ENCODE assay signal across 8 cellular contexts in the genomic region with DNA sequence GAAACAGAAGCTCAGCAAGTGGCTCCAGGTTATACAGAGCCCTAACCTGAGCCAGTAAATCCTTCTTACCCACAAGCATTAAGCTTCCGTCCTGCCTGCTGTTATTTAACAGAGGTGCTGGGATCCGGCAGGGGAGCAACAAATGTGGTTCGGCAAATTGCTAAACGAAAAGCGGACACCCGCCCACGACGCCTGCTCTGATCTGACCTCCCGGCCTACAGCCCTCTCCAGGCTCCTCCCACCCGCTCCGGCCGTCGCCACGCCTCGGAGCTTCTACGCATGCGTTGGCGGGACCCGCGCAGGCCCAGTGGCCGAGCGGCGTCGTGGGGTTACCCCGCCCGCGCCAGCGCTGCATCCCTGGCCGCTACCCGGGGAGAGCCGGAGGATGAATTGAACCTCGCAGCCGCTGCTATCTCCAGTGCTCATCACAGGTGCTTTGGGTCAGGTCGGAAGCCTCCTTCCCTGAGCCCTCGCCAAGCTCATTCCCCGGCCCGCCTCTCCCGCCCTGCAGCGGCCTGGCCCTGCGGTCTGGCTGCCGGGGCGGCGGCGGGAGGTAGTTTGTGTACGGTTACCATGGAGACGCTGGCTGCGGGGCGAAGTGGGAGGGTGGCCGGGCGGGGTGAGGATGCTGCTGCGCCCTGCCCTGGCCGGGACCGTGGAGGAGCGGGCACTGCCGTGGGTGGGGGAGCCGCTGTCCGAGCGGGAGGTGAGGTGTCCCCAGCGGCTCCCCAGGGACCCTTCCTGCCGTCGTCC. TPM values are rescaled to one million over a fixed set of nuclear protein-coding genes. Genes with fewer than 3 reads are reported as not detected.
DNase-seq lines count a peak whose midpoint lies in the region; ATAC-seq and TF ChIP-seq lines count a peak whose summit lies in the region.

A gene with protein sequence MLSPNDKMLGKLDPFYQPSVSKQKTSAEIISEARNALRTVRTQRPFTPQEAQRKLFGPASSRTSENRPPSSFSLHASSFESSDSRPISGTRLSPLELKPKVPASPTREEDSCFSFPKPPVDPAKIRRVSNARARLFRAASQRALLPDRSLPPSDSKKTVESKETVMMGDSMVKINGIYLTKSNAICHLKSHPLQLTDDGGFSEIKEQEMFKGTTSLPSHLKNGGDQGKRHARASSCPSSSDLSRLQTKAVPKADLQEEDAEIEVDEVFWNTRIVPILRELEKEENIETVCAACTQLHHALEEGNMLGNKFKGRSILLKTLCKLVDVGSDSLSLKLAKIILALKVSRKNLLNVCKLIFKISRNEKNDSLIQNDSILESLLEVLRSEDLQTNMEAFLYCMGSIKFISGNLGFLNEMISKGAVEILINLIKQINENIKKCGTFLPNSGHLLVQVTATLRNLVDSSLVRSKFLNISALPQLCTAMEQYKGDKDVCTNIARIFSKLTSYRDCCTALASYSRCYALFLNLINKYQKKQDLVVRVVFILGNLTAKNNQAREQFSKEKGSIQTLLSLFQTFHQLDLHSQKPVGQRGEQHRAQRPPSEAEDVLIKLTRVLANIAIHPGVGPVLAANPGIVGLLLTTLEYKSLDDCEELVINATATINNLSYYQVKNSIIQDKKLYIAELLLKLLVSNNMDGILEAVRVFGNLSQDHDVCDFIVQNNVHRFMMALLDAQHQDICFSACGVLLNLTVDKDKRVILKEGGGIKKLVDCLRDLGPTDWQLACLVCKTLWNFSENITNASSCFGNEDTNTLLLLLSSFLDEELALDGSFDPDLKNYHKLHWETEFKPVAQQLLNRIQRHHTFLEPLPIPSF (plus strand): TSS at position 307 of the 753 bp plus-strand sequence. CDS start 5,846 bp downstream, outside the sequence.

- TF ChIP-seq POLR2A in lower leg skin (IDR thresholded peaks at IDR 0.05) = peak in 1 of 2 donors; percentile 24

- DNase-seq in C1 segment of cervical spinal cord (lab: John Stamatoyannopoulos, UW) = peak; percentile 86 to 99 (median 96)
- peak; percentile 89 for DNase-seq in NCI-H748 treated with DMSO at 0.1 percent for 48 hours (lab: John Stamatoyannopoulos, UW)
- peak; percentile 93 for DNase-seq in activated CD4-positive, alpha-beta memory T cell treated with anti-CD3 and anti-CD28 coated beads for 36 hours
- DNase-seq in dorsolateral prefrontal cortex = peak; percentile 82 to 97 (median 88)
- peak; percentile 85 to 98 for DNase-seq in lower leg skin (ENCODE audit: low spot score in 2 of 2)
- peak; percentile 79 to 85 for DNase-seq in stimulated activated CD4-positive, alpha-beta T cell treated with anti-CD3 and anti-CD28 coated beads, Interleukin-4, amount 100 ng/mL, for 4 hours

- H3K9me3 Mint-ChIP-seq in activated CD4-positive, alpha-beta memory T cell treated with anti-CD3 and anti-CD28 coated beads for 36 hours = no peaks in the 10 kb centered on the region

- H3K27ac ChIP-seq in dorsolateral prefrontal cortex = peak within 1 kb of the TSS; percentile 13 to 93 (median 82)

- ATAC-seq in GM19395 (IDR thresholded peaks at IDR 0.05; ENCODE audit: unreplicated experiment) (peak; percentile 98), HG03521 (IDR thresholded peaks at IDR 0.05; ENCODE audit: unreplicated experiment) (peak; percentile 91)

- no peaks in the 10 kb centered on the region for H3K27me3 Mint-ChIP-seq in activated CD4-positive, alpha-beta memory T cell treated with anti-CD3 and anti-CD28 coated beads for 36 hours

- intact Hi-C loops in activated CD4-positive, alpha-beta memory T cell treated with anti-CD3 and anti-CD28 coated beads for 36 hours (cut with micrococcal nuclease) = loop anchor here (1.0 kb wide), 2 partner anchors 26 to 290 kb away; no protein-coding TSS in a partner anchor
- intact Hi-C loops in dorsolateral prefrontal cortex (cut with DNase I) = loop anchor here (1.0 to 10.0 kb wide), 3 partner anchors 247 to 289 kb away; partner anchors contain the start of genes CEP57L1 (in 2 of the 2) and SESN1 (in 1 of the 2)
- intact Hi-C loops in lower leg skin (cut with DNase I; ENCODE audit: low total_unique reads) = no loop called here

- H3K27me3 ChIP-seq in dorsolateral prefrontal cortex = no peaks in the 10 kb centered on the region

- POLR2A ChIA-PET in activated CD4-positive, alpha-beta memory T cell treated with anti-CD3 and anti-CD28 coated beads for 36 hours (lab: Charles Lee) = interaction anchor here (1.2 to 1.5 kb wide), 2 partner anchors 27 to 289 kb away, joined by 5 to 9 read pairs; partner anchors contain the start of gene FOXO3

- H3K4me3 ChIP-seq in dorsolateral prefrontal cortex (peak within 1 kb of the TSS; percentile 66 to 100 (median 87)), lower leg skin (ENCODE audit: low read depth, poor library complexity, severe bottlenecking) (peak within 1 kb of the TSS; percentile 71)

- WGBS in lower leg skin, 2 donors = 0% methylated on average over 49 to 58 of the region's 61 CpGs

- TF ChIP-seq CTCF in dorsolateral prefrontal cortex (IDR thresholded peaks at IDR 0.05 in 54 of 56, conservative IDR thresholded peaks at IDR 0.05 in 2 of 56; ENCODE audit: low read depth in 1 of 56, partially characterized antibody in 56 of 56) = peak in 19 of 56 donors; percentile 4 to 55 (median 29)
- TF ChIP-seq CTCF in lower leg skin (IDR thresholded peaks at IDR 0.05) = no peak

- H3K4me3 Mint-ChIP-seq in activated CD4-positive, alpha-beta memory T cell treated with anti-CD3 and anti-CD28 coated beads for 36 hours = peak within 1 kb of the TSS; percentile 83

- peak within 1 kb of the TSS; percentile 67 for H3K27ac Mint-ChIP-seq in activated CD4-positive, alpha-beta memory T cell treated with anti-CD3 and anti-CD28 coated beads for 36 hours

- peaks cover 23% of the 10 kb centered on the region for H3K4me1 Mint-ChIP-seq in activated CD4-positive, alpha-beta memory T cell treated with anti-CD3 and anti-CD28 coated beads for 36 hours (ENCODE audit: low read depth)

- H3K36me3 Mint-ChIP-seq in activated CD4-positive, alpha-beta memory T cell treated with anti-CD3 and anti-CD28 coated beads for 36 hours = no peaks in the 10 kb centered on the region

- CTCF ChIA-PET in activated CD4-positive, alpha-beta memory T cell treated with anti-CD3 and anti-CD28 coated beads for 36 hours (lab: Charles Lee) = interaction anchor here (0.6 to 2.1 kb wide), 7 partner anchors 17 to 290 kb away, joined by 3 to 12 read pairs (median 4); no protein-coding TSS in a partner anchor

RNA-seq across cellular contexts. Expression of the gene that starts here (rescaled TPM):
- 1 to 10 TPM; 4.4 to 7.9 TPM for total RNA-seq in activated CD4-positive, alpha-beta memory T cell treated with anti-CD3 and anti-CD28 coated beads for 36 hours
- 10 to 100 TPM; 21.4 to 65.7 (median 42.0) TPM for total RNA-seq in dorsolateral prefrontal cortex
- 1 to 10 TPM in 3 of 4 donors, under 1 TPM in 1; 0.34 to 2.0 (median 1.2) TPM for total RNA-seq in lower leg skin

Comparison
In these comparisons a context has a peak if more than half of its experiments do, and no peak if none do; other contexts are left out.
1. Peak in every context shown above with its lines: DNase-seq, ATAC-seq, H3K4me3 ChIP-seq and H3K27ac ChIP-seq.